ENCODE assay signal across 8 cellular contexts in genomic region chr11:45803981-45804805, GRCh38. TPM values are rescaled to one million over a fixed set of nuclear protein-coding genes. Genes with fewer than 3 reads are reported as not detected.
A peak's percentile ranks its signal among the peaks of the same experiment; 100 is the strongest.
DNase-seq lines count a peak whose midpoint lies in the region; ATAC-seq and TF ChIP-seq lines count a peak whose summit lies in the region.

No MANE protein-coding gene starts in this region.

- CTCF ChIA-PET in activated naive CD4-positive, alpha-beta T cell treated with anti-CD3 and anti-CD28 coated beads for 36 hours (lab: Charles Lee): interaction anchor here (0.7 to 1.8 kb wide), 3 partner anchors 33 to 505 kb away, joined by 3 to 10 read pairs (median 7); no protein-coding TSS in a partner anchor

- peak overlapping the region; percentile 97 for H3K18ac ChIP-seq in neuronal stem cell (ENCODE audit: low read length)

- peaks cover 11% of the 10 kb centered on the region for H3K4me1 ChIP-seq in RWPE2 (ENCODE audit: insufficient read depth, poor library complexity, severe bottlenecking)
- peaks cover 0 to 46% (median 24%) of the 10 kb centered on the region in 3 donors for H3K4me1 ChIP-seq in gastroesophageal sphincter
- H3K4me1 ChIP-seq in neuronal stem cell (ENCODE audit: control insufficient read depth in 2 of 2, insufficient read depth in 1 of 2, low read depth in 1 of 2, low read length in 2 of 2): peaks cover 8 to 12% of the 10 kb centered on the region in 2 donors

- peak overlapping the region; percentile 91 for H3K9ac ChIP-seq in neuronal stem cell (ENCODE audit: low read depth, low read length, poor library complexity)

- H3K27me3 ChIP-seq in RWPE2 (ENCODE audit: insufficient read depth, poor library complexity, severe bottlenecking) (no peaks in the 10 kb centered on the region), gastroesophageal sphincter (no peaks in the 10 kb centered on the region), neuronal stem cell (ENCODE audit: control insufficient read depth in 3 of 3, insufficient read depth in 3 of 3, low read depth in 1 of 3, low read length in 3 of 3) (peaks cover 0 to 40% (median 15%) of the 10 kb centered on the region in 3 experiments)

- no peak overlapping the region for H4K91ac ChIP-seq in neuronal stem cell (ENCODE audit: low read depth, low read length, poor library complexity)

- H3K4me3 Mint-ChIP-seq in activated naive CD4-positive, alpha-beta T cell treated with anti-CD3 and anti-CD28 coated beads for 36 hours: peak overlapping the region; percentile 90

- no peak overlapping the region for H2BK120ac ChIP-seq in neuronal stem cell (ENCODE audit: low read depth, low read length)

- H3K27ac Mint-ChIP-seq in activated naive CD4-positive, alpha-beta T cell treated with anti-CD3 and anti-CD28 coated beads for 36 hours: peak overlapping the region; percentile 76

- H3K9me3 ChIP-seq in RWPE2 (ENCODE audit: severe bottlenecking) (no peaks in the 10 kb centered on the region), gastroesophageal sphincter (no peaks in the 10 kb centered on the region), neuronal stem cell (replicated peaks in 1 of 2; ENCODE audit: control insufficient read depth in 2 of 2, insufficient read depth in 1 of 2, low read depth in 1 of 2, low read length in 2 of 2) (no peaks in the 10 kb centered on the region)

- 0% methylated on average over 19 of the region's 74 CpGs; no CpG with 5 or more reads in 1 of the 2 donors for WGBS in gastroesophageal sphincter (ENCODE audit: low coverage in 1 of 2), 2 donors
- WGBS in neuronal stem cell (ENCODE audit: extremely low coverage in 2 of 2, insufficient read length in 2 of 2, insufficient replicate concordance in 1 of 2), 2 donors: no CpG with 5 or more reads among the region's 74 CpGs

- H4K8ac ChIP-seq in neuronal stem cell (ENCODE audit: low read depth, low read length): no peak overlapping the region

- H3K4me3 ChIP-seq in RWPE2 (ENCODE audit: severe bottlenecking): peak overlapping the region; percentile 52
- H3K4me3 ChIP-seq in gastroesophageal sphincter: peak overlapping the region; percentile 56 to 87
- peak overlapping the region; percentile 77 to 94 for H3K4me3 ChIP-seq in neuronal stem cell (ENCODE audit: low read length in 2 of 2)

- H3K4me1 Mint-ChIP-seq in activated naive CD4-positive, alpha-beta T cell treated with anti-CD3 and anti-CD28 coated beads for 36 hours (ENCODE audit: low read depth): peaks cover 33% of the 10 kb centered on the region

- peak overlapping the region; percentile 52 for H2BK12ac ChIP-seq in neuronal stem cell (ENCODE audit: low read length)

- peak overlapping the region; percentile 50 for H2BK15ac ChIP-seq in neuronal stem cell (ENCODE audit: low read length)

- H3K4me2 ChIP-seq in neuronal stem cell (ENCODE audit: insufficient read depth, low read length, poor library complexity, severe bottlenecking): peak overlapping the region; percentile 98

- H3K79me1 ChIP-seq in neuronal stem cell (ENCODE audit: low read depth, low read length): no peaks in the 10 kb centered on the region

- H3K36me3 ChIP-seq in RWPE2 (ENCODE audit: low read depth) (peaks cover 19% of the 10 kb centered on the region), gastroesophageal sphincter (peaks cover 0 to 4% of the 10 kb centered on the region in 2 donors), neuronal stem cell (replicated peaks in 1 of 2; ENCODE audit: control insufficient read depth in 2 of 2, insufficient read depth in 2 of 2, low read length in 2 of 2) (peaks cover 0 to 4% of the 10 kb centered on the region in 2 donors)

- no peak overlapping the region for H2BK5ac ChIP-seq in neuronal stem cell (ENCODE audit: low read length)

- peak; percentile 18 to 25 for DNase-seq in NOMO-1 (lab: John Stamatoyannopoulos, UW; ENCODE audit: unreplicated experiment in 2 of 2)
- DNase-seq in NOMO-1 treated with dmso at 0.1 percent for 144 hours (lab: John Stamatoyannopoulos, UW; ENCODE audit: unreplicated experiment): no peak
- peak; percentile 29 for DNase-seq in HPDE6-E6E7 (ENCODE audit: extremely low spot score)
- peak; percentile 77 for DNase-seq in RWPE2 (ENCODE audit: low spot score)
- DNase-seq in activated naive CD4-positive, alpha-beta T cell treated with anti-CD3 and anti-CD28 coated beads for 36 hours: peak; percentile 73
- DNase-seq in neuronal stem cell (ENCODE audit: low spot score): peak; percentile 54
- peak; percentile 25 for DNase-seq in superior temporal gyrus (ENCODE audit: extremely low spot score)

- H2AFZ ChIP-seq in neuronal stem cell (ENCODE audit: low read length): peak overlapping the region; percentile 100

- H3K27ac ChIP-seq in RWPE2 (ENCODE audit: poor library complexity, severe bottlenecking) (peak overlapping the region; percentile 47), gastroesophageal sphincter (peak overlapping the region; percentile 59 to 94 (median 92)), neuronal stem cell (replicated peaks; ENCODE audit: low read length) (no peak overlapping the region)

- no peak overlapping the region for H3K4ac ChIP-seq in neuronal stem cell (ENCODE audit: low read length)

- H3K9me3 Mint-ChIP-seq in activated naive CD4-positive, alpha-beta T cell treated with anti-CD3 and anti-CD28 coated beads for 36 hours: no peaks in the 10 kb centered on the region

- ATAC-seq in RWPE2 (ENCODE audit: low read depth) (peak; percentile 40), gastroesophageal sphincter (peak; percentile 63)

- intact Hi-C loops in activated naive CD4-positive, alpha-beta T cell treated with anti-CD3 and anti-CD28 coated beads for 36 hours (cut with micrococcal nuclease): loop anchor here (2.0 kb wide), 1 partner anchor 317 kb away; the partner anchor contains the start of gene PHF21A

- no peak overlapping the region for H2AK5ac ChIP-seq in neuronal stem cell (ENCODE audit: low read depth, low read length)

- TF ChIP-seq POLR2A in gastroesophageal sphincter (IDR thresholded peaks at IDR 0.05): no peak

- H3K36me3 Mint-ChIP-seq in activated naive CD4-positive, alpha-beta T cell treated with anti-CD3 and anti-CD28 coated beads for 36 hours (ENCODE audit: low read depth): no peaks in the 10 kb centered on the region

- no peak overlapping the region for H3K14ac ChIP-seq in neuronal stem cell (ENCODE audit: low read length)

- H3K23ac ChIP-seq in neuronal stem cell (ENCODE audit: low read depth, low read length, poor library complexity): peak overlapping the region; percentile 83

- H3K27me3 Mint-ChIP-seq in activated naive CD4-positive, alpha-beta T cell treated with anti-CD3 and anti-CD28 coated beads for 36 hours (ENCODE audit: low read depth): no peaks in the 10 kb centered on the region

- TF ChIP-seq CTCF in RWPE2 (IDR thresholded peaks at IDR 0.05; ENCODE audit: poor library complexity, severe bottlenecking): no peak
- TF ChIP-seq CTCF in gastroesophageal sphincter (IDR thresholded peaks at IDR 0.05): peak in 1 of 4 experiments; percentile 37

- no peak for TF ChIP-seq EP300 in gastroesophageal sphincter (IDR thresholded peaks at IDR 0.05)

RNA-seq across cellular contexts. Expression of gene SLC35C1, which starts 0.8 kb away (rescaled TPM):
- total RNA-seq in activated naive CD4-positive, alpha-beta T cell treated with anti-CD3 and anti-CD28 coated beads for 36 hours: 1 to 10 TPM; 5.6 to 6.5 TPM
- total RNA-seq in gastroesophageal sphincter: 10 to 100 TPM in 1 of 4 donors, 1 to 10 TPM in 3; 6.8 to 22.3 (median 8.5) TPM
- polyA plus RNA-seq in neuronal stem cell (2013, experiment 1 of 2): 6.9 TPM
- 7.0 TPM for polyA plus RNA-seq in neuronal stem cell (2013, experiment 2 of 2)

RNA-seq across cellular contexts. Expression of gene CRY2, which starts 43.1 kb away (rescaled TPM):
- total RNA-seq in activated naive CD4-positive, alpha-beta T cell treated with anti-CD3 and anti-CD28 coated beads for 36 hours: 10 to 100 TPM; 13.9 to 16.2 TPM
- 10 to 100 TPM; 38.8 to 82.0 (median 47.7) TPM for total RNA-seq in gastroesophageal sphincter
- polyA plus RNA-seq in neuronal stem cell (2013, experiment 1 of 2): 7.4 TPM
- polyA plus RNA-seq in neuronal stem cell (2013, experiment 2 of 2): 7.4 TPM
